ENCODE assay signal across 1 cellular context in genomic region chr6:139370047-139370706, GRCh38.
TF ChIP-seq lines count a peak whose summit lies in the region.

No MANE protein-coding gene starts in this region.

TF ChIP-seq in HCT116, 20 proteins besides CTCF, POLR2A, EP300 and RAD21 (continued from another document):
- TF ChIP-seq ZBTB33 (IDR thresholded peaks at IDR 0.05; ENCODE audit: extremely low read depth, insufficient replicate concordance, low read length) (no peak), ELF1 (IDR thresholded peaks at IDR 0.05; ENCODE audit: borderline replicate concordance, low read depth) (no peak), JUND (IDR thresholded peaks at IDR 0.05) (no peak), FOSL1 (IDR thresholded peaks at IDR 0.05; ENCODE audit: low read depth) (no peak), POLR2AphosphoS5 (IDR thresholded peaks at IDR 0.05; ENCODE audit: low read depth, low read length) (no peak), EGR1 (IDR thresholded peaks at IDR 0.05; ENCODE audit: low read depth) (no peak), SP1 (IDR thresholded peaks at IDR 0.05; ENCODE audit: low read depth) (no peak)
